ENCODE assay signal across 25 cellular contexts in genomic region chr10:4693967-4694366, GRCh38.
"Had no signal": no experiment of that assay in that cellular context is flagged by ENCODE, and none has a peak within 500 bp of the region (broad histone marks: within the 10 kb centered on the region; RNA-seq: fewer than 3 reads in every experiment).

No MANE protein-coding gene starts in this region.

- H3K27ac ChIP-seq: epithelial cell of prostate, esophagus muscularis mucosa, foreskin keratinocyte, heart left ventricle, left ventricle myocardium inferior, lower lobe of right lung, parathyroid adenoma, prostate gland, testis, tibial nerve, upper lobe of right lung, vagina had no signal

- DNase-seq: effector memory CD8-positive, alpha-beta T cell; foreskin keratinocyte; heart left ventricle; hypothalamus; islet precursor cell; left ventricle myocardium inferior; lower lobe of right lung; naive thymus-derived CD4-positive, alpha-beta T cell; nephron progenitor cell; stimulated activated CD4-positive, alpha-beta T cell treated with anti-CD3 and anti-CD28 coated beads, Interleukin-2, amount 100 ng/mL, for 24 hours; stimulated activated CD4-positive, alpha-beta T cell treated with anti-CD3 and anti-CD28 coated beads, Interleukin-4, amount 100 ng/mL, for 4 hours; stimulated activated naive B cell treated with anti-CD40 and anti-IgM and Interleukin-4, amounts not matched to agents 10 μg/mL and 1 μg/mL and 100 μg/mL, for 72 hours; stimulated activated naive CD8-positive, alpha-beta T cell treated with anti-CD3 and anti-CD28 coated beads, Interleukin-15, amount 100 ng/mL, for 72 hours; testis; upper lobe of right lung had no signal

- H3K27me3 ChIP-seq: esophagus muscularis mucosa, foreskin keratinocyte, heart left ventricle, testis, tibial nerve, upper lobe of right lung, vagina had no signal

- ATAC-seq: effector memory CD8-positive, alpha-beta T cell; foreskin keratinocyte; heart left ventricle; lower lobe of right lung; naive thymus-derived CD4-positive, alpha-beta T cell; sciatic nerve; stimulated activated naive B cell treated with anti-CD40 and anti-IgM and Interleukin-4, amounts not matched to agents 10 μg/mL and 1 μg/mL and 100 μg/mL, for 72 hours; stimulated activated naive CD8-positive, alpha-beta T cell treated with anti-CD3 and anti-CD28 coated beads, Interleukin-15, amount 100 ng/mL, for 72 hours; upper lobe of right lung had no signal

- H3K9me3 Mint-ChIP-seq: dendritic cell treated with granulocyte-macrophage colony-stimulating factor and Interleukin-4, amounts not matched to agents 40 ng/mL and 50 ng/mL, for 4 days; effector memory CD8-positive, alpha-beta T cell; stimulated activated naive CD8-positive, alpha-beta T cell treated with anti-CD3 and anti-CD28 coated beads, Interleukin-15, amount 100 ng/mL, for 72 hours had no signal

- H3K4me1 Mint-ChIP-seq: memory B cell; naive thymus-derived CD4-positive, alpha-beta T cell; stimulated activated naive B cell treated with anti-CD40 and anti-IgM and Interleukin-4, amounts not matched to agents 10 μg/mL and 1 μg/mL and 100 μg/mL, for 72 hours; stimulated activated naive CD8-positive, alpha-beta T cell treated with anti-CD3 and anti-CD28 coated beads, Interleukin-15, amount 100 ng/mL, for 72 hours had no signal

- H3K36me3 Mint-ChIP-seq: memory B cell; naive thymus-derived CD4-positive, alpha-beta T cell; stimulated activated naive B cell treated with anti-CD40 and anti-IgM and Interleukin-4, amounts not matched to agents 10 μg/mL and 1 μg/mL and 100 μg/mL, for 72 hours had no signal

- H3K9me3 ChIP-seq: esophagus muscularis mucosa, heart left ventricle, left ventricle myocardium inferior, lower lobe of right lung, prostate gland, testis, tibial nerve, upper lobe of right lung, vagina had no signal

- H3K4me1 ChIP-seq: lower lobe of right lung, parathyroid adenoma, prostate gland, testis, tibial nerve, upper lobe of right lung had no signal

- H3K79me2 ChIP-seq: parathyroid adenoma had no signal

- H3K4me3 Mint-ChIP-seq: dendritic cell treated with granulocyte-macrophage colony-stimulating factor and Interleukin-4, amounts not matched to agents 40 ng/mL and 50 ng/mL, for 4 days; effector memory CD8-positive, alpha-beta T cell; memory B cell; naive thymus-derived CD4-positive, alpha-beta T cell; nephron progenitor cell; stimulated activated naive B cell treated with anti-CD40 and anti-IgM and Interleukin-4, amounts not matched to agents 10 μg/mL and 1 μg/mL and 100 μg/mL, for 72 hours; stimulated activated naive CD8-positive, alpha-beta T cell treated with anti-CD3 and anti-CD28 coated beads, Interleukin-15, amount 100 ng/mL, for 72 hours had no signal

- H3K9ac ChIP-seq: parathyroid adenoma had no signal

- H3K27me3 Mint-ChIP-seq: dendritic cell treated with granulocyte-macrophage colony-stimulating factor and Interleukin-4, amounts not matched to agents 40 ng/mL and 50 ng/mL, for 4 days had no signal

- FAIRE-seq: colon had no signal

- H2AFZ ChIP-seq: parathyroid adenoma had no signal

- H3K27ac Mint-ChIP-seq: dendritic cell treated with granulocyte-macrophage colony-stimulating factor and Interleukin-4, amounts not matched to agents 40 ng/mL and 50 ng/mL, for 4 days; effector memory CD8-positive, alpha-beta T cell; memory B cell; naive thymus-derived CD4-positive, alpha-beta T cell; nephron progenitor cell; stimulated activated naive B cell treated with anti-CD40 and anti-IgM and Interleukin-4, amounts not matched to agents 10 μg/mL and 1 μg/mL and 100 μg/mL, for 72 hours; stimulated activated naive CD8-positive, alpha-beta T cell treated with anti-CD3 and anti-CD28 coated beads, Interleukin-15, amount 100 ng/mL, for 72 hours had no signal

- H3K36me3 ChIP-seq: esophagus muscularis mucosa, heart left ventricle, left ventricle myocardium inferior, lower lobe of right lung, prostate gland, tibial nerve, upper lobe of right lung, vagina had no signal

- H3K4me3 ChIP-seq: esophagus muscularis mucosa, heart left ventricle, left ventricle myocardium inferior, lower lobe of right lung, prostate gland, testis, tibial nerve, upper lobe of right lung, vagina had no signal
